21 cellular contexts compared by ENCODE assay signal in genomic region chr16:24846548-24847357, GRCh38. TPM values are rescaled to one million over a fixed set of nuclear protein-coding genes. Genes with fewer than 3 reads are reported as not detected.
"Had no signal": no experiment of that assay in that cellular context is flagged by ENCODE, and none has a peak within 500 bp of the region (broad histone marks: within the 10 kb centered on the region; RNA-seq: fewer than 3 reads in every experiment).

No MANE protein-coding gene starts in this region.

- H3K9ac ChIP-seq: parathyroid adenoma had no signal

- H3K36me3 Mint-ChIP-seq: activated naive CD8-positive, alpha-beta T cell treated with anti-CD3 and anti-CD28 coated beads for 36 hours; natural killer cell had no signal

- H3K27ac Mint-ChIP-seq: activated naive CD8-positive, alpha-beta T cell treated with anti-CD3 and anti-CD28 coated beads for 36 hours; natural killer cell; stimulated activated naive B cell treated with anti-CD40 and anti-IgM and Interleukin-4, amounts not matched to agents 10 μg/mL and 1 μg/mL and 100 μg/mL, for 72 hours had no signal

- H3K4me1 ChIP-seq: parathyroid adenoma, thyroid gland had no signal

- H3K9me3 ChIP-seq: neutrophil, thyroid gland had no signal

- H3K79me2 ChIP-seq: parathyroid adenoma had no signal

- H3K27me3 Mint-ChIP-seq: stimulated activated naive B cell treated with anti-CD40 and anti-IgM and Interleukin-4, amounts not matched to agents 10 μg/mL and 1 μg/mL and 100 μg/mL, for 72 hours had no signal

- H3K9me3 Mint-ChIP-seq: activated naive CD8-positive, alpha-beta T cell treated with anti-CD3 and anti-CD28 coated beads for 36 hours; natural killer cell; stimulated activated naive B cell treated with anti-CD40 and anti-IgM and Interleukin-4, amounts not matched to agents 10 μg/mL and 1 μg/mL and 100 μg/mL, for 72 hours had no signal

- H3K36me3 ChIP-seq: cardiac muscle cell, neutrophil, thyroid gland had no signal

- H3K27ac ChIP-seq: cardiac muscle cell, neutrophil, parathyroid adenoma, thyroid gland had no signal

- H3K27me3 ChIP-seq: cardiac muscle cell, neutrophil, thyroid gland had no signal

- DNase-seq: activated CD4-positive, alpha-beta T cell treated with anti-CD3 and anti-CD28 coated beads, Interleukin-2, amount 50 U/mL, for 1 hour; activated naive CD4-positive, alpha-beta T cell; activated naive CD8-positive, alpha-beta T cell treated with anti-CD3 and anti-CD28 coated beads for 36 hours; amniotic stem cell; erythroblast; foreskin melanocyte; kidney glomerular epithelial cell; mesenchymal stem cell; natural killer cell; stimulated activated naive B cell treated with anti-CD40 and anti-IgM and Interleukin-4, amounts not matched to agents 10 μg/mL and 1 μg/mL and 100 μg/mL, for 72 hours; T1000; thyroid gland had no signal

- FAIRE-seq: endometrium had no signal

- ATAC-seq: activated CD4-positive, CD25-positive, alpha-beta regulatory T cell treated with anti-CD3 and anti-CD28 coated beads, Interleukin-2, amount 50 U/mL, for 24 hours; natural killer cell; stimulated activated naive B cell treated with anti-CD40 and anti-IgM and Interleukin-4, amounts not matched to agents 10 μg/mL and 1 μg/mL and 100 μg/mL, for 72 hours had no signal

- H3K4me3 Mint-ChIP-seq: activated naive CD8-positive, alpha-beta T cell treated with anti-CD3 and anti-CD28 coated beads for 36 hours; natural killer cell; stimulated activated naive B cell treated with anti-CD40 and anti-IgM and Interleukin-4, amounts not matched to agents 10 μg/mL and 1 μg/mL and 100 μg/mL, for 72 hours had no signal

- H2AFZ ChIP-seq: parathyroid adenoma had no signal

- H3K4me1 Mint-ChIP-seq: natural killer cell had no signal

- H3K4me3 ChIP-seq: cardiac muscle cell, thyroid gland had no signal

RNA-seq across cellular contexts. Expression of gene SLC5A11, which starts 1.0 kb away (rescaled TPM):
- total RNA-seq: cardiac muscle cell; dermis microvascular lymphatic vessel endothelial cell; lower leg skin; T-helper 1 cell treated with Interleukin-12 subunit alpha and Interleukin-12 subunit beta and Interleukin-4 antibody, amounts not matched to agents 30 ng/mL and 1 ng/mL, for 36 hours; urinary bladder had no signal
- polyA plus RNA-seq: cardiac muscle cell had no signal
